In the genomic region with DNA sequence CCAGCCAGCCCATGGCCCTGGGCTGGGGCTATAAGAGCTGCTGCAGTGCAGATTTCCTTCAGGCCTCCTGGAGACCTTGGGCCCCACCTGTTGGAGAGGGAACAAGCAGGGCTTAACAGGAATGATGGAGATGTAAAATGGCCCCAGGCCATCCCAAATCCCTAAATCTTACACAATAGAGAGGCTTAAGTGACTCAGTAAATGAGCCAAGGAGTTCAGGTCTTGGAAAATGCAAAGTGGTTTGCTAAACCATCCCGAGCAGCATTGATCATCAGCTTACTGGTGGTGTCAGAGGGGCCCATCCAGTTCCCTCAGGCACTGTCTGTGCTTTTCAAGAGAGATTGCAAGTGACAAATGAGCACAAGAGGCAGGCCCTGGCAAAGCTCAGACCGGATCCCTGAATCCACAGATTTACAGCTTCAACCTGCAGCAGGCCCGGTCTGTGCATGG, we compare ENCODE assay signal across 2 cellular contexts.
TF ChIP-seq lines count a peak whose summit lies in the region.

No MANE protein-coding gene starts in this region.

TF ChIP-seq in A549, 52 proteins besides CTCF, POLR2A, EP300 and RAD21:
- TF ChIP-seq TP53 (CRISPR knock-in tag; IDR thresholded peaks at IDR 0.05) (no peak), NPAS2 (CRISPR knock-in tag; IDR thresholded peaks at IDR 0.05; ENCODE audit: borderline replicate concordance) (no peak), RNF2 (IDR thresholded peaks at IDR 0.05; ENCODE audit: borderline replicate concordance, low read depth) (no peak), HOXA7 (CRISPR knock-in tag; IDR thresholded peaks at IDR 0.05) (no peak), CBX8 (IDR thresholded peaks at IDR 0.05) (no peak)
- TF ChIP-seq, protein P1, sequence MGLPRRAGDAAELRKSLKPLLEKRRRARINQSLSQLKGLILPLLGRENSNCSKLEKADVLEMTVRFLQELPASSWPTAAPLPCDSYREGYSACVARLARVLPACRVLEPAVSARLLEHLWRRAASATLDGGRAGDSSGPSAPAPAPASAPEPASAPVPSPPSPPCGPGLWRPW (IDR thresholded peaks at IDR 0.05), result no peak

TF ChIP-seq in GM23338, 12 proteins besides CTCF, POLR2A, EP300 and RAD21:
- TF ChIP-seq, protein P2, sequence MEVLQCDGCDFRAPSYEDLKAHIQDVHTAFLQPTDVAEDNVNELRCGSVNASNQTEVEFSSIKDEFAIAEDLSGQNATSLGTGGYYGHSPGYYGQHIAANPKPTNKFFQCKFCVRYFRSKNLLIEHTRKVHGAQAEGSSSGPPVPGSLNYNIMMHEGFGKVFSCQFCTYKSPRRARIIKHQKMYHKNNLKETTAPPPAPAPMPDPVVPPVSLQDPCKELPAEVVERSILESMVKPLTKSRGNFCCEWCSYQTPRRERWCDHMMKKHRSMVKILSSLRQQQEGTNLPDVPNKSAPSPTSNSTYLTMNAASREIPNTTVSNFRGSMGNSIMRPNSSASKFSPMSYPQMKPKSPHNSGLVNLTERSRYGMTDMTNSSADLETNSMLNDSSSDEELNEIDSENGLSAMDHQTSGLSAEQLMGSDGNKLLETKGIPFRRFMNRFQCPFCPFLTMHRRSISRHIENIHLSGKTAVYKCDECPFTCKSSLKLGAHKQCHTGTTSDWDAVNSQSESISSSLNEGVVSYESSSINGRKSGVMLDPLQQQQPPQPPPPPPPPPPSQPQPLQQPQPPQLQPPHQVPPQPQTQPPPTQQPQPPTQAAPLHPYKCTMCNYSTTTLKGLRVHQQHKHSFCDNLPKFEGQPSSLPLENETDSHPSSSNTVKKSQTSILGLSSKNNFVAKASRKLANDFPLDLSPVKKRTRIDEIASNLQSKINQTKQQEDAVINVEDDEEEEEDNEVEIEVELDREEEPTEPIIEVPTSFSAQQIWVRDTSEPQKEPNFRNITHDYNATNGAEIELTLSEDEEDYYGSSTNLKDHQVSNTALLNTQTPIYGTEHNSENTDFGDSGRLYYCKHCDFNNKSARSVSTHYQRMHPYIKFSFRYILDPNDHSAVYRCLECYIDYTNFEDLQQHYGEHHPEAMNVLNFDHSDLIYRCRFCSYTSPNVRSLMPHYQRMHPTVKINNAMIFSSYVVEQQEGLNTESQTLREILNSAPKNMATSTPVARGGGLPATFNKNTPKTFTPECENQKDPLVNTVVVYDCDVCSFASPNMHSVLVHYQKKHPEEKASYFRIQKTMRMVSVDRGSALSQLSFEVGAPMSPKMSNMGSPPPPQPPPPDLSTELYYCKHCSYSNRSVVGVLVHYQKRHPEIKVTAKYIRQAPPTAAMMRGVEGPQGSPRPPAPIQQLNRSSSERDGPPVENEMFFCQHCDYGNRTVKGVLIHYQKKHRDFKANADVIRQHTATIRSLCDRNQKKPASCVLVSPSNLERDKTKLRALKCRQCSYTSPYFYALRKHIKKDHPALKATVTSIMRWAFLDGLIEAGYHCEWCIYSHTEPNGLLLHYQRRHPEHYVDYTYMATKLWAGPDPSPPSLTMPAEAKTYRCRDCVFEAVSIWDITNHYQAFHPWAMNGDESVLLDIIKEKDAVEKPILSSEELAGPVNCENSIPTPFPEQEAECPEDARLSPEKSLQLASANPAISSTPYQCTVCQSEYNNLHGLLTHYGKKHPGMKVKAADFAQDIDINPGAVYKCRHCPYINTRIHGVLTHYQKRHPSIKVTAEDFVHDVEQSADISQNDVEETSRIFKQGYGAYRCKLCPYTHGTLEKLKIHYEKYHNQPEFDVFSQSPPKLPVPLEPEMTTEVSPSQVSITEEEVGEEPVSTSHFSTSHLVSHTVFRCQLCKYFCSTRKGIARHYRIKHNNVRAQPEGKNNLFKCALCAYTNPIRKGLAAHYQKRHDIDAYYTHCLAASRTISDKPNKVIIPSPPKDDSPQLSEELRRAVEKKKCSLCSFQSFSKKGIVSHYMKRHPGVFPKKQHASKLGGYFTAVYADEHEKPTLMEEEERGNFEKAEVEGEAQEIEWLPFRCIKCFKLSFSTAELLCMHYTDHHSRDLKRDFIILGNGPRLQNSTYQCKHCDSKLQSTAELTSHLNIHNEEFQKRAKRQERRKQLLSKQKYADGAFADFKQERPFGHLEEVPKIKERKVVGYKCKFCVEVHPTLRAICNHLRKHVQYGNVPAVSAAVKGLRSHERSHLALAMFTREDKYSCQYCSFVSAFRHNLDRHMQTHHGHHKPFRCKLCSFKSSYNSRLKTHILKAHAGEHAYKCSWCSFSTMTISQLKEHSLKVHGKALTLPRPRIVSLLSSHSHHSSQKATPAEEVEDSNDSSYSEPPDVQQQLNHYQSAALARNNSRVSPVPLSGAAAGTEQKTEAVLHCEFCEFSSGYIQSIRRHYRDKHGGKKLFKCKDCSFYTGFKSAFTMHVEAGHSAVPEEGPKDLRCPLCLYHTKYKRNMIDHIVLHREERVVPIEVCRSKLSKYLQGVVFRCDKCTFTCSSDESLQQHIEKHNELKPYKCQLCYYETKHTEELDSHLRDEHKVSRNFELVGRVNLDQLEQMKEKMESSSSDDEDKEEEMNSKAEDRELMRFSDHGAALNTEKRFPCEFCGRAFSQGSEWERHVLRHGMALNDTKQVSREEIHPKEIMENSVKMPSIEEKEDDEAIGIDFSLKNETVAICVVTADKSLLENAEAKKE (CRISPR knock-in tag; IDR thresholded peaks at IDR 0.05), result no peak
- TF ChIP-seq CREB1 (CRISPR knock-in tag; IDR thresholded peaks at IDR 0.05; ENCODE audit: low read depth) (no peak), ZNF331 (CRISPR knock-in tag; IDR thresholded peaks at IDR 0.05; ENCODE audit: low read depth) (no peak), ZNF114 (CRISPR knock-in tag; IDR thresholded peaks at IDR 0.05) (no peak), EZH2 (IDR thresholded peaks at IDR 0.05; ENCODE audit: low read depth, unreplicated experiment) (no peak), POLR2AphosphoS5 (IDR thresholded peaks at IDR 0.05; ENCODE audit: low read depth) (no peak), EZH2phosphoT487 (IDR thresholded peaks at IDR 0.05; ENCODE audit: unreplicated experiment) (no peak), NANOG (IDR thresholded peaks at IDR 0.05; ENCODE audit: borderline replicate concordance) (no peak), STAT1 (IDR thresholded peaks at IDR 0.05; ENCODE audit: unreplicated experiment) (no peak), JUNB (IDR thresholded peaks at IDR 0.05; ENCODE audit: unreplicated experiment) (no peak)
- TF ChIP-seq, protein P3, sequence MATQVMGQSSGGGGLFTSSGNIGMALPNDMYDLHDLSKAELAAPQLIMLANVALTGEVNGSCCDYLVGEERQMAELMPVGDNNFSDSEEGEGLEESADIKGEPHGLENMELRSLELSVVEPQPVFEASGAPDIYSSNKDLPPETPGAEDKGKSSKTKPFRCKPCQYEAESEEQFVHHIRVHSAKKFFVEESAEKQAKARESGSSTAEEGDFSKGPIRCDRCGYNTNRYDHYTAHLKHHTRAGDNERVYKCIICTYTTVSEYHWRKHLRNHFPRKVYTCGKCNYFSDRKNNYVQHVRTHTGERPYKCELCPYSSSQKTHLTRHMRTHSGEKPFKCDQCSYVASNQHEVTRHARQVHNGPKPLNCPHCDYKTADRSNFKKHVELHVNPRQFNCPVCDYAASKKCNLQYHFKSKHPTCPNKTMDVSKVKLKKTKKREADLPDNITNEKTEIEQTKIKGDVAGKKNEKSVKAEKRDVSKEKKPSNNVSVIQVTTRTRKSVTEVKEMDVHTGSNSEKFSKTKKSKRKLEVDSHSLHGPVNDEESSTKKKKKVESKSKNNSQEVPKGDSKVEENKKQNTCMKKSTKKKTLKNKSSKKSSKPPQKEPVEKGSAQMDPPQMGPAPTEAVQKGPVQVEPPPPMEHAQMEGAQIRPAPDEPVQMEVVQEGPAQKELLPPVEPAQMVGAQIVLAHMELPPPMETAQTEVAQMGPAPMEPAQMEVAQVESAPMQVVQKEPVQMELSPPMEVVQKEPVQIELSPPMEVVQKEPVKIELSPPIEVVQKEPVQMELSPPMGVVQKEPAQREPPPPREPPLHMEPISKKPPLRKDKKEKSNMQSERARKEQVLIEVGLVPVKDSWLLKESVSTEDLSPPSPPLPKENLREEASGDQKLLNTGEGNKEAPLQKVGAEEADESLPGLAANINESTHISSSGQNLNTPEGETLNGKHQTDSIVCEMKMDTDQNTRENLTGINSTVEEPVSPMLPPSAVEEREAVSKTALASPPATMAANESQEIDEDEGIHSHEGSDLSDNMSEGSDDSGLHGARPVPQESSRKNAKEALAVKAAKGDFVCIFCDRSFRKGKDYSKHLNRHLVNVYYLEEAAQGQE (IDR thresholded peaks at IDR 0.05; ENCODE audit: unreplicated experiment), result no peak
- TF ChIP-seq, protein P4, sequence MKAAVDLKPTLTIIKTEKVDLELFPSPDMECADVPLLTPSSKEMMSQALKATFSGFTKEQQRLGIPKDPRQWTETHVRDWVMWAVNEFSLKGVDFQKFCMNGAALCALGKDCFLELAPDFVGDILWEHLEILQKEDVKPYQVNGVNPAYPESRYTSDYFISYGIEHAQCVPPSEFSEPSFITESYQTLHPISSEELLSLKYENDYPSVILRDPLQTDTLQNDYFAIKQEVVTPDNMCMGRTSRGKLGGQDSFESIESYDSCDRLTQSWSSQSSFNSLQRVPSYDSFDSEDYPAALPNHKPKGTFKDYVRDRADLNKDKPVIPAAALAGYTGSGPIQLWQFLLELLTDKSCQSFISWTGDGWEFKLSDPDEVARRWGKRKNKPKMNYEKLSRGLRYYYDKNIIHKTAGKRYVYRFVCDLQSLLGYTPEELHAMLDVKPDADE (IDR thresholded peaks at IDR 0.05), result no peak
